Comparison of ENCODE assay signal across 14 cellular contexts in genomic region chr16:88814144-88814502, GRCh38. TPM values are rescaled to one million over a fixed set of nuclear protein-coding genes. Genes with fewer than 3 reads are reported as not detected.
DNase-seq lines count a peak whose midpoint lies in the region.
"Had no signal": no experiment of that assay in that cellular context is flagged by ENCODE, and none has a peak within 500 bp of the region (broad histone marks: within the 10 kb centered on the region; RNA-seq: fewer than 3 reads in every experiment).

No MANE protein-coding gene starts in this region.

- DNase-seq in activated naive CD4-positive, alpha-beta T cell treated with anti-CD3 and anti-CD28 coated beads, Interleukin-2, amount 50 U/mL, for 16 hours, result no peak
- DNase-seq in neuronal stem cell (ENCODE audit: low spot score), result no peak
- DNase-seq in mesendoderm, result no peak
- DNase-seq: adrenal gland; effector memory CD8-positive, alpha-beta T cell; KBM-7; NCI-H1105; NCI-H82; psoas muscle; stimulated activated CD4-positive, alpha-beta T cell treated with anti-CD3 and anti-CD28 coated beads, Interleukin-12 subunit alpha, Interleukin-12 subunit beta, amount 100 ng/mL, for 4 hours; SW 1271; WERI-Rb-1 had no signal

- peak overlapping the region; percentile 66 for H2AK5ac ChIP-seq in neuronal stem cell (ENCODE audit: low read depth, low read length)
- H2AK5ac ChIP-seq in mesendoderm (ENCODE audit: low read length), result no peak overlapping the region

- no CpG with 5 or more reads among the region's 13 CpGs for WGBS in neuronal stem cell (ENCODE audit: extremely low coverage in 2 of 2, insufficient read length in 2 of 2, insufficient replicate concordance in 1 of 2), 2 donors
- no CpG with 5 or more reads among the region's 13 CpGs for WGBS in mesendoderm (ENCODE audit: extremely low coverage, insufficient coverage, low lambda C conversion rate)

- no peak overlapping the region for H3K4ac ChIP-seq in neuronal stem cell (ENCODE audit: low read length)
- no peak overlapping the region for H3K4ac ChIP-seq in mesendoderm (ENCODE audit: low read depth, low read length)

- H3K18ac ChIP-seq in neuronal stem cell (ENCODE audit: low read length) (no peak overlapping the region), mesendoderm (ENCODE audit: low read length) (no peak overlapping the region)

- no peak overlapping the region for H3K4me2 ChIP-seq in neuronal stem cell (ENCODE audit: insufficient read depth, low read length, poor library complexity, severe bottlenecking)
- no peak overlapping the region for H3K4me2 ChIP-seq in mesendoderm (ENCODE audit: low read length)

- no peak overlapping the region for H4K91ac ChIP-seq in neuronal stem cell (ENCODE audit: low read depth, low read length, poor library complexity)

- no peaks in the 10 kb centered on the region for H3K27me3 Mint-ChIP-seq in activated naive CD4-positive, alpha-beta T cell treated with anti-CD3 and anti-CD28 coated beads, Interleukin-2, amount 50 U/mL, for 24 hours
- H3K27me3 Mint-ChIP-seq: central memory CD8-positive, alpha-beta T cell; effector memory CD8-positive, alpha-beta T cell had no signal

- peaks cover 0 to 8% of the 10 kb centered on the region in 2 donors for H3K9me3 ChIP-seq in neuronal stem cell (replicated peaks in 1 of 2; ENCODE audit: control insufficient read depth in 2 of 2, insufficient read depth in 1 of 2, low read depth in 1 of 2, low read length in 2 of 2)
- H3K9me3 ChIP-seq: adrenal gland, psoas muscle had no signal

- H2BK15ac ChIP-seq in neuronal stem cell (ENCODE audit: low read length) (no peak overlapping the region), mesendoderm (replicated peaks; ENCODE audit: low read depth) (no peak overlapping the region)

- H3K27ac ChIP-seq in neuronal stem cell (replicated peaks; ENCODE audit: low read length) (no peak overlapping the region), mesendoderm (ENCODE audit: low read depth, low read length) (no peak overlapping the region)
- H3K27ac ChIP-seq: psoas muscle, WERI-Rb-1 had no signal

- peak overlapping the region; percentile 67 for H3K9ac ChIP-seq in neuronal stem cell (ENCODE audit: low read depth, low read length, poor library complexity)
- H3K9ac ChIP-seq in mesendoderm (ENCODE audit: low read length), result no peak overlapping the region

- no peak overlapping the region for H2AFZ ChIP-seq in neuronal stem cell (ENCODE audit: low read length)

- peaks cover 12 to 15% of the 10 kb centered on the region in 2 donors for H3K36me3 ChIP-seq in neuronal stem cell (replicated peaks in 1 of 2; ENCODE audit: control insufficient read depth in 2 of 2, insufficient read depth in 2 of 2, low read length in 2 of 2)
- H3K36me3 ChIP-seq in mesendoderm (ENCODE audit: control insufficient read depth, insufficient read depth, low read length), result peaks cover 2% of the 10 kb centered on the region
- H3K36me3 ChIP-seq: adrenal gland had no signal

- peak overlapping the region; percentile 35 for H3K27ac Mint-ChIP-seq in activated naive CD4-positive, alpha-beta T cell treated with anti-CD3 and anti-CD28 coated beads, Interleukin-2, amount 50 U/mL, for 24 hours
- H3K27ac Mint-ChIP-seq: effector memory CD8-positive, alpha-beta T cell had no signal

- no peak overlapping the region for H4K5ac ChIP-seq in mesendoderm (ENCODE audit: low read length)

- H3K79me1 ChIP-seq in neuronal stem cell (ENCODE audit: low read depth, low read length) (peaks cover 17% of the 10 kb centered on the region), mesendoderm (ENCODE audit: low read length) (peaks cover 5% of the 10 kb centered on the region)

- H3K14ac ChIP-seq in neuronal stem cell (ENCODE audit: low read length), result peak overlapping the region; percentile 47

- H3K4me3 ChIP-seq in neuronal stem cell (ENCODE audit: low read length in 2 of 2), result no peak overlapping the region
- H3K4me3 ChIP-seq in mesendoderm (ENCODE audit: low read length), result no peak overlapping the region
- H3K4me3 ChIP-seq: adrenal gland, psoas muscle had no signal

- H3K9me3 Mint-ChIP-seq in activated naive CD4-positive, alpha-beta T cell treated with anti-CD3 and anti-CD28 coated beads, Interleukin-2, amount 50 U/mL, for 24 hours, result no peaks in the 10 kb centered on the region
- H3K9me3 Mint-ChIP-seq: central memory CD8-positive, alpha-beta T cell; effector memory CD8-positive, alpha-beta T cell had no signal

- H2BK5ac ChIP-seq in neuronal stem cell (ENCODE audit: low read length) (no peak overlapping the region), mesendoderm (ENCODE audit: low read length) (no peak overlapping the region)

- peak overlapping the region; percentile 51 for H3K4me3 Mint-ChIP-seq in activated naive CD4-positive, alpha-beta T cell treated with anti-CD3 and anti-CD28 coated beads, Interleukin-2, amount 50 U/mL, for 24 hours
- H3K4me3 Mint-ChIP-seq: central memory CD8-positive, alpha-beta T cell; effector memory CD8-positive, alpha-beta T cell had no signal

- H2BK120ac ChIP-seq in neuronal stem cell (ENCODE audit: low read depth, low read length), result no peak overlapping the region
- H2BK120ac ChIP-seq in mesendoderm (ENCODE audit: low read depth, low read length), result no peak overlapping the region

- H3K56ac ChIP-seq in mesendoderm (ENCODE audit: low read length), result no peak overlapping the region

- no peaks in the 10 kb centered on the region for H3K36me3 Mint-ChIP-seq in activated naive CD4-positive, alpha-beta T cell treated with anti-CD3 and anti-CD28 coated beads, Interleukin-2, amount 50 U/mL, for 24 hours

- H3K4me1 Mint-ChIP-seq in activated naive CD4-positive, alpha-beta T cell treated with anti-CD3 and anti-CD28 coated beads, Interleukin-2, amount 50 U/mL, for 24 hours, result peaks cover 13% of the 10 kb centered on the region

- H2BK12ac ChIP-seq in neuronal stem cell (ENCODE audit: low read length), result no peak overlapping the region

- H4K8ac ChIP-seq in neuronal stem cell (ENCODE audit: low read depth, low read length) (no peak overlapping the region), mesendoderm (ENCODE audit: low read depth, low read length) (no peak overlapping the region)

- H3K23ac ChIP-seq in neuronal stem cell (ENCODE audit: low read depth, low read length, poor library complexity), result peak overlapping the region; percentile 52
- H3K23ac ChIP-seq in mesendoderm (ENCODE audit: low read length), result no peak overlapping the region

- H3K27me3 ChIP-seq in neuronal stem cell (ENCODE audit: control insufficient read depth in 3 of 3, insufficient read depth in 3 of 3, low read depth in 1 of 3, low read length in 3 of 3) (no peaks in the 10 kb centered on the region), mesendoderm (ENCODE audit: insufficient read depth, low read length, poor library complexity) (no peaks in the 10 kb centered on the region)
- H3K27me3 ChIP-seq: adrenal gland had no signal

- H3K4me1 ChIP-seq in neuronal stem cell (ENCODE audit: control insufficient read depth in 2 of 2, insufficient read depth in 1 of 2, low read depth in 1 of 2, low read length in 2 of 2), result peaks cover 10 to 11% of the 10 kb centered on the region in 2 donors
- H3K4me1 ChIP-seq in mesendoderm (ENCODE audit: control insufficient read depth, low read depth, low read length), result no peaks in the 10 kb centered on the region

- peaks cover 19% of the 10 kb centered on the region for H3K79me2 ChIP-seq in mesendoderm (ENCODE audit: control insufficient read depth, insufficient read depth, low read length)

RNA-seq across cellular contexts. Expression of gene APRT, which starts 2.4 kb away (rescaled TPM):
- polyA plus RNA-seq in neuronal stem cell (2013, experiment 1 of 2), result 146 TPM
- 150 TPM for polyA plus RNA-seq in neuronal stem cell (2013, experiment 2 of 2)
- polyA plus RNA-seq in mesendoderm (2013, experiment 1 of 2), result 300 TPM
- 305 TPM for polyA plus RNA-seq in mesendoderm (2013, experiment 2 of 2)

RNA-seq across cellular contexts. Expression of gene CDT1, which starts 10.5 kb away (rescaled TPM):
- 40.6 TPM for polyA plus RNA-seq in neuronal stem cell (2013, experiment 1 of 2)
- polyA plus RNA-seq in neuronal stem cell (2013, experiment 2 of 2), result 40.0 TPM
- polyA plus RNA-seq in mesendoderm (2013, experiment 1 of 2), result 38.9 TPM
- 37.7 TPM for polyA plus RNA-seq in mesendoderm (2013, experiment 2 of 2)

RNA-seq across cellular contexts. Expression of gene PIEZO1, which starts 29.1 kb away (rescaled TPM):
- 8.0 TPM for polyA plus RNA-seq in neuronal stem cell (2013, experiment 1 of 2)
- 9.2 TPM for polyA plus RNA-seq in neuronal stem cell (2013, experiment 2 of 2)
- 37.5 TPM for polyA plus RNA-seq in mesendoderm (2013, experiment 1 of 2)
- 38.4 TPM for polyA plus RNA-seq in mesendoderm (2013, experiment 2 of 2)

RNA-seq across cellular contexts. Expression of gene GALNS, which starts 42.6 kb away (rescaled TPM):
- 9.6 TPM for polyA plus RNA-seq in neuronal stem cell (2013, experiment 1 of 2)
- polyA plus RNA-seq in neuronal stem cell (2013, experiment 2 of 2), result 9.1 TPM
- 8.9 TPM for polyA plus RNA-seq in mesendoderm (2013, experiment 1 of 2)
- polyA plus RNA-seq in mesendoderm (2013, experiment 2 of 2), result 8.8 TPM

RNA-seq across cellular contexts. Expression of gene TRAPPC2L, which starts 42.8 kb away (rescaled TPM):
- 57.0 TPM for polyA plus RNA-seq in neuronal stem cell (2013, experiment 1 of 2)
- polyA plus RNA-seq in neuronal stem cell (2013, experiment 2 of 2), result 58.2 TPM
- polyA plus RNA-seq in mesendoderm (2013, experiment 1 of 2), result 108 TPM
- 109 TPM for polyA plus RNA-seq in mesendoderm (2013, experiment 2 of 2)
